In genomic region chr11:68982134-68982533, GRCh38 we compare ENCODE assay signal across 28 cellular contexts.
"Had no signal": no experiment of that assay in that cellular context is flagged by ENCODE, and none has a peak within 500 bp of the region (broad histone marks: within the 10 kb centered on the region; RNA-seq: fewer than 3 reads in every experiment).

No MANE protein-coding gene starts in this region.

- DNase-seq: activated effector memory CD4-positive, alpha-beta T cell treated with anti-CD3 and anti-CD28 coated beads, Interleukin-2, amount 50 U/mL, for 16 hours; activated effector memory CD4-positive, alpha-beta T cell treated with Interleukin-2 at 50 U/mL for 16 hours; activated gamma-delta T cell; activated gamma-delta T cell treated with Interleukin-2 at 50 U/mL for 16 hours; activated naive CD4-positive, alpha-beta T cell; activated naive CD4-positive, alpha-beta T cell treated with anti-CD3 and anti-CD28 coated beads for 36 hours; activated naive CD4-positive, alpha-beta T cell treated with anti-CD3 and anti-CD28 coated beads, Interleukin-2, amount 10 ng/mL, durations not matched to agents 7 days and 5 days; activated naive CD4-positive, alpha-beta T cell treated with anti-CD3 and anti-CD28 coated beads, Interleukin-2, amount 50 U/mL, for 16 hours; activated naive CD4-positive, alpha-beta T cell treated with Interleukin-2 at 50 U/mL for 16 hours; activated naive CD8-positive, alpha-beta T cell treated with anti-CD3 and anti-CD28 coated beads for 36 hours; activated naive CD8-positive, alpha-beta T cell treated with anti-CD3 and anti-CD28 coated beads, Interleukin-2, amount 10 ng/mL, durations not matched to agents 7 days and 5 days; activated naive CD8-positive, alpha-beta T cell treated with anti-CD3 and anti-CD28 coated beads, Interleukin-2, amount 50 U/mL, for 24 hours; activated T-cell treated with anti-CD3 and anti-CD28 coated beads, Interleukin-2, amount 50 U/mL, for 1 hour; activated T-cell treated with anti-CD3 and anti-CD28 coated beads, Interleukin-2, amount 50 U/mL, for 24 hours; activated T-cell treated with anti-CD3 and anti-CD28 coated beads, Interleukin-2, amount 50 U/mL, for 4 hours; activated T-cell treated with anti-CD3 and anti-CD28 coated beads, Interleukin-2, amount 50 U/mL, for 48 hours; activated T-cell treated with anti-CD3 and anti-CD28 coated beads, Interleukin-2, amount 50 U/mL, for 72 hours; adrenal gland; amniotic stem cell; amygdala; anterior cingulate cortex; body of pancreas; brain microvascular endothelial cell; central memory CD4-positive, alpha-beta T cell; cerebellar nuclear complex had no signal

- H3K4me3 ChIP-seq: adrenal gland, ascending aorta, body of pancreas, breast epithelium, cardiac muscle cell had no signal

- H3K4me1 ChIP-seq: adrenal gland, ascending aorta, body of pancreas, breast epithelium had no signal

- H3K27ac ChIP-seq: adrenal gland, ascending aorta, body of pancreas, brain microvascular endothelial cell, breast epithelium, cardiac muscle cell had no signal

- H3K9me3 ChIP-seq: adrenal gland, body of pancreas had no signal

- H3K36me3 ChIP-seq: adrenal gland, ascending aorta, brain microvascular endothelial cell, breast epithelium, cardiac muscle cell had no signal
